In genomic region chr22:29006346-29006745, GRCh38 we compare ENCODE assay signal across 25 cellular contexts. TPM values are rescaled to one million over a fixed set of nuclear protein-coding genes. Genes with fewer than 3 reads are reported as not detected.
"Had no signal": no experiment of that assay in that cellular context is flagged by ENCODE, and none has a peak within 500 bp of the region (broad histone marks: within the 10 kb centered on the region; RNA-seq: fewer than 3 reads in every experiment).

No MANE protein-coding gene starts in this region.

- H3K27ac Mint-ChIP-seq: natural killer cell; stimulated activated memory B cell treated with anti-CD40 and anti-IgM and Interleukin-4, amounts not matched to agents 10 μg/mL and 1 μg/mL and 100 μg/mL, for 72 hours; stimulated activated naive CD8-positive, alpha-beta T cell treated with anti-CD3 and anti-CD28 coated beads, Interleukin-15, Interleukin-2, amounts not matched to agents 100 ng/mL and 50 ng/mL, for 24 hours had no signal

- H3K27me3 ChIP-seq: right lobe of liver, tibial artery had no signal

- ATAC-seq: heart right ventricle; natural killer cell; psoas muscle; right lobe of liver; stimulated activated memory B cell treated with anti-CD40 and anti-IgM and Interleukin-4, amounts not matched to agents 10 μg/mL and 1 μg/mL and 100 μg/mL, for 72 hours had no signal

- H3K27ac ChIP-seq: heart right ventricle, neutrophil, psoas muscle, right lobe of liver, tibial artery had no signal

- H3K4me3 Mint-ChIP-seq: natural killer cell; stimulated activated memory B cell treated with anti-CD40 and anti-IgM and Interleukin-4, amounts not matched to agents 10 μg/mL and 1 μg/mL and 100 μg/mL, for 72 hours; stimulated activated naive CD8-positive, alpha-beta T cell treated with anti-CD3 and anti-CD28 coated beads, Interleukin-15, Interleukin-2, amounts not matched to agents 100 ng/mL and 50 ng/mL, for 24 hours had no signal

- H3K36me3 ChIP-seq: heart right ventricle, neutrophil, right lobe of liver, tibial artery had no signal

- FAIRE-seq: endothelial cell of umbilical vein, frontal cortex, islet of Langerhans had no signal

- H3K4me1 Mint-ChIP-seq: stimulated activated memory B cell treated with anti-CD40 and anti-IgM and Interleukin-4, amounts not matched to agents 10 μg/mL and 1 μg/mL and 100 μg/mL, for 72 hours had no signal

- H3K9me3 Mint-ChIP-seq: natural killer cell; stimulated activated memory B cell treated with anti-CD40 and anti-IgM and Interleukin-4, amounts not matched to agents 10 μg/mL and 1 μg/mL and 100 μg/mL, for 72 hours; stimulated activated naive CD8-positive, alpha-beta T cell treated with anti-CD3 and anti-CD28 coated beads, Interleukin-15, Interleukin-2, amounts not matched to agents 100 ng/mL and 50 ng/mL, for 24 hours had no signal

- DNase-seq: central memory CD4-positive, alpha-beta T cell; erythroblast; heart right ventricle; hypothalamus; kidney glomerular epithelial cell; mammary epithelial cell; natural killer cell; psoas muscle; retina; right lobe of liver; stimulated activated CD4-positive, alpha-beta T cell treated with anti-CD3 and anti-CD28 coated beads, Interleukin-15, amount 100 ng/mL, for 24 hours; stimulated activated CD4-positive, alpha-beta T cell treated with anti-CD3 and anti-CD28 coated beads, Interleukin-1b, Interleukin-23, amount 100 ng/mL, for 48 hours; stimulated activated CD4-positive, alpha-beta T cell treated with anti-CD3 and anti-CD28 coated beads, Interleukin-4, amount 100 ng/mL, for 24 hours; tibial artery had no signal

- H3K36me3 Mint-ChIP-seq: natural killer cell had no signal

- H3K4me3 ChIP-seq: heart right ventricle, psoas muscle, right lobe of liver, tibial artery had no signal

- H3K9me3 ChIP-seq: heart right ventricle, neutrophil, psoas muscle, right lobe of liver, tibial artery had no signal

RNA-seq across cellular contexts. Expression of gene C22orf31, which starts 55.3 kb away (rescaled TPM):
- total RNA-seq: endothelial cell of umbilical vein, glomerular endothelial cell, mammary epithelial cell, mucosa of gallbladder, myocyte, natural killer cell, osteoblast, psoas muscle, right lobe of liver, temporal lobe had no signal
- polyA plus RNA-seq: endothelial cell of umbilical vein, heart right ventricle, mammary epithelial cell, psoas muscle had no signal
